ENCODE assay signal across 16 cellular contexts in genomic region chr3:113268917-113269316, GRCh38. TPM values are rescaled to one million over a fixed set of nuclear protein-coding genes. Genes with fewer than 3 reads are reported as not detected.
DNase-seq lines count a peak whose midpoint lies in the region; ATAC-seq and TF ChIP-seq lines count a peak whose summit lies in the region.
"Had no signal": no experiment of that assay in that cellular context is flagged by ENCODE, and none has a peak within 500 bp of the region (broad histone marks: within the 10 kb centered on the region; RNA-seq: fewer than 3 reads in every experiment).

No MANE protein-coding gene starts in this region.

- no peaks in the 10 kb centered on the region for H3K36me3 ChIP-seq in breast epithelium

- ATAC-seq in T-helper 17 cell (no peak), HG03196 (IDR thresholded peaks at IDR 0.05; ENCODE audit: unreplicated experiment) (no peak)
- ATAC-seq: HepG2, Panc1, T-cell had no signal

- no peak for TF ChIP-seq CTCF in breast epithelium (IDR thresholded peaks at IDR 0.05)
- TF ChIP-seq CTCF in MCF 10A (IDR thresholded peaks at IDR 0.05; ENCODE audit: unreplicated experiment): no peak

- no peak for TF ChIP-seq POLR2A in breast epithelium (IDR thresholded peaks at IDR 0.05)

- no peaks in the 10 kb centered on the region for H3K27me3 ChIP-seq in breast epithelium

- H3K27ac ChIP-seq in breast epithelium: peak overlapping the region; percentile 45 to 54
- H3K27ac ChIP-seq: C4-2B had no signal

- intact Hi-C loops in breast epithelium (cut with DNase I; ENCODE audit: low total_unique reads) (loop anchor here (10.0 kb wide), 1 partner anchor 134 kb away; no protein-coding TSS in a partner anchor), MCF 10A (cut with micrococcal nuclease) (no loop called here)

- no peaks in the 10 kb centered on the region for H3K4me1 ChIP-seq in breast epithelium

- BruUV-seq in MCF 10A (replicated peaks; lab: Mats Ljungman, UMichigan): no TSS peak

- DNase-seq in breast epithelium (ENCODE audit: low spot score in 2 of 2) (no peak), MCF 10A (ENCODE audit: unreplicated experiment) (no peak), T-helper 17 cell (no peak), iPS-NIHi7 (ENCODE audit: extremely low spot score) (peak; percentile 39), NCI-H2227 treated with DMSO at 0.1 percent for 48 hours (lab: John Stamatoyannopoulos, UW) (no peak), GF-D8 (lab: John Stamatoyannopoulos, UW) (no peak)
- DNase-seq: EL, KG1, NCI-H187, NCI-H774, SK-N-SH, T-cell had no signal

- H3K36me3 Mint-ChIP-seq in MCF 10A (ENCODE audit: insufficient read depth, unreplicated experiment) (no peaks in the 10 kb centered on the region), T-helper 17 cell (ENCODE audit: low read depth) (no peaks in the 10 kb centered on the region)
- H3K36me3 Mint-ChIP-seq: T-cell had no signal

- H3K4me3 Mint-ChIP-seq in MCF 10A (ENCODE audit: unreplicated experiment) (no peak overlapping the region), T-helper 17 cell (no peak overlapping the region)
- H3K4me3 Mint-ChIP-seq: T-cell had no signal

- no peak overlapping the region for H3K27ac Mint-ChIP-seq in MCF 10A (ENCODE audit: low read depth, unreplicated experiment)
- peak overlapping the region; percentile 65 for H3K27ac Mint-ChIP-seq in T-helper 17 cell
- H3K27ac Mint-ChIP-seq: T-cell had no signal

- CTCF ChIA-PET in MCF 10A (lab: Yijun Ruan, JAX): interaction anchor here (0.6 to 3.1 kb wide), 5 partner anchors 13 to 234 kb away, joined by 3 to 9 read pairs (median 4); no protein-coding TSS in a partner anchor

- H3K4me1 Mint-ChIP-seq in MCF 10A (ENCODE audit: insufficient read depth, unreplicated experiment) (no peaks in the 10 kb centered on the region), T-helper 17 cell (no peaks in the 10 kb centered on the region)
- H3K4me1 Mint-ChIP-seq: T-cell had no signal

- no peaks in the 10 kb centered on the region for H3K9me3 Mint-ChIP-seq in MCF 10A (ENCODE audit: unreplicated experiment)
- H3K9me3 Mint-ChIP-seq: T-cell had no signal

- POLR2A ChIA-PET in MCF 10A (lab: Yijun Ruan, JAX): interaction anchor here (1.0 kb wide), 1 partner anchor 143 kb away, joined by 4 read pairs; no protein-coding TSS in a partner anchor

- H3K9me3 ChIP-seq in breast epithelium (no peaks in the 10 kb centered on the region), T-helper 17 cell (ENCODE audit: control insufficient read depth, low read length, poor library complexity, severe bottlenecking) (no peaks in the 10 kb centered on the region)
- H3K9me3 ChIP-seq: SK-N-SH had no signal

- H3K27me3 Mint-ChIP-seq in MCF 10A (ENCODE audit: insufficient read depth, unreplicated experiment): no peaks in the 10 kb centered on the region
- H3K27me3 Mint-ChIP-seq in T-helper 17 cell: peaks cover 18% of the 10 kb centered on the region

- H3K4me3 ChIP-seq in breast epithelium: no peak overlapping the region

RNA-seq across cellular contexts. Expression of gene BOC, which starts 57.6 kb away (rescaled TPM):
- total RNA-seq in breast epithelium: 10 to 100 TPM; 48.8 to 56.6 (median 55.1) TPM
- total RNA-seq in MCF 10A (2022): 1.8 and 2.3 TPM in 2 replicates
- total RNA-seq in T-helper 17 cell: not detected
- total RNA-seq: HepG2 had no signal

Comparison
In these comparisons a context has a peak if more than half of its experiments do, and no peak if none do; other contexts are left out.
1. RNA of gene BOC, which starts 57.6 kb away (total RNA-seq): 48.8 to 56.6 TPM in breast epithelium; 1.8 to 2.3 TPM in MCF 10A and not detected in T-helper 17 cell; every median in the first group is over 10 times any median in the second.